Comparison of ENCODE assay signal across 10 cellular contexts in genomic region chr2:230777681-230778080, GRCh38.
DNase-seq lines count a peak whose midpoint lies in the region; ATAC-seq and TF ChIP-seq lines count a peak whose summit lies in the region.
"Had no signal": no experiment of that assay in that cellular context is flagged by ENCODE, and none has a peak within 500 bp of the region (broad histone marks: within the 10 kb centered on the region; RNA-seq: fewer than 3 reads in every experiment).

No MANE protein-coding gene starts in this region.

- no peaks in the 10 kb centered on the region for H3K9me3 ChIP-seq in mucosa of descending colon
- H3K9me3 ChIP-seq: MG63 had no signal

- TF ChIP-seq CTCF in astrocyte of the spinal cord (IDR thresholded peaks at IDR 0.05; ENCODE audit: low read depth, low read length) = no peak
- TF ChIP-seq CTCF in mucosa of descending colon (IDR thresholded peaks at IDR 0.05) = no peak
- TF ChIP-seq CTCF in CD14-positive monocyte (IDR thresholded peaks at IDR 0.05) = no peak

- H3K4me1 ChIP-seq in mucosa of descending colon (ENCODE audit: low read depth) = no peaks in the 10 kb centered on the region

- no peaks in the 10 kb centered on the region for H3K36me3 ChIP-seq in mucosa of descending colon (ENCODE audit: low read depth)

- DNase-seq in EH (ENCODE audit: low read depth) (peak; percentile 51), M059J (ENCODE audit: low read depth) (peak; percentile 85), astrocyte of the spinal cord (ENCODE audit: low read depth, low spot score) (peak; percentile 46), mucosa of descending colon (no peak), NAMALWA (ENCODE audit: low spot score) (no peak), NOMO-1 (lab: John Stamatoyannopoulos, UW; ENCODE audit: unreplicated experiment in 2 of 2) (no peak), CD14-positive monocyte (ENCODE audit: low spot score) (no peak)
- DNase-seq: MG63, NCI-H345 had no signal

- H3K4me3 ChIP-seq in astrocyte of the spinal cord (ENCODE audit: low read depth, low read length) (no peak overlapping the region), mucosa of descending colon (no peak overlapping the region)
- H3K4me3 ChIP-seq: MG63 had no signal

- ATAC-seq in mucosa of descending colon = peak; percentile 42

- intact Hi-C loops in mucosa of descending colon (cut with DNase I, micrococcal nuclease) (no loop called here), CD14-positive monocyte (cut with micrococcal nuclease) (no loop called here)

- H3K4me1 Mint-ChIP-seq in CD14-positive monocyte = peaks cover 23% of the 10 kb centered on the region

- H3K27ac Mint-ChIP-seq in CD14-positive monocyte = peak overlapping the region in 1 of 7 donors; percentile 31

- H3K27me3 Mint-ChIP-seq in CD14-positive monocyte (ENCODE audit: low read depth in 3 of 3) = no peaks in the 10 kb centered on the region

- in situ Hi-C loops in astrocyte of the spinal cord (cut with HindIII; ENCODE audit: low sequenced_read_pairs) = no loop called here

- peaks cover 0 to 1% (median 0%) of the 10 kb centered on the region in 7 donors for H3K9me3 Mint-ChIP-seq in CD14-positive monocyte
- H3K9me3 Mint-ChIP-seq: nephron had no signal

- H3K4me3 Mint-ChIP-seq in CD14-positive monocyte = no peak overlapping the region
- H3K4me3 Mint-ChIP-seq: nephron had no signal

- peaks cover 62 to 80% of the 10 kb centered on the region in 2 donors for H3K36me3 Mint-ChIP-seq in CD14-positive monocyte

Comparison
In these comparisons a context has a peak if more than half of its experiments do, and no peak if none do; other contexts are left out.
1. DNase-seq: peak in EH (single experiment), M059J (single experiment) and astrocyte of the spinal cord (single experiment); none in mucosa of descending colon (0 of 3), NAMALWA (single experiment), NOMO-1 (0 of 2) and CD14-positive monocyte (single experiment).